Comparison of ENCODE assay signal across 29 cellular contexts in genomic region chr16:19446886-19447285, GRCh38. TPM values are rescaled to one million over a fixed set of nuclear protein-coding genes. Genes with fewer than 3 reads are reported as not detected.
"Had no signal": no experiment of that assay in that cellular context is flagged by ENCODE, and none has a peak within 500 bp of the region (broad histone marks: within the 10 kb centered on the region; RNA-seq: fewer than 3 reads in every experiment).

No MANE protein-coding gene starts in this region.

- ATAC-seq: stimulated activated effector memory CD8-positive, alpha-beta T cell treated with anti-CD3 and anti-CD28 coated beads, Interleukin-12 subunit alpha, Interleukin-12 subunit beta, amount 100 ng/mL, for 72 hours; stimulated activated memory B cell treated with anti-CD40 and anti-IgM and Interleukin-4, amounts not matched to agents 10 μg/mL and 1 μg/mL and 100 μg/mL, for 72 hours; stimulated activated naive B cell treated with anti-CD40 and anti-IgM and Interleukin-4, amounts not matched to agents 10 μg/mL and 1 μg/mL and 100 μg/mL, for 72 hours; stimulated activated naive CD8-positive, alpha-beta T cell treated with anti-CD3 and anti-CD28 coated beads, Interleukin-15, amount 100 ng/mL, for 72 hours; stimulated activated naive CD8-positive, alpha-beta T cell treated with anti-CD3 and anti-CD28 coated beads, Interleukin-15, Interleukin-2, amounts not matched to agents 100 U/mL and 50 U/mL, for 24 hours had no signal

- DNase-seq: stimulated activated CD4-positive, alpha-beta T cell treated with anti-CD3 and anti-CD28 coated beads, Interleukin-2, amount 100 ng/mL, for 48 hours; stimulated activated CD4-positive, alpha-beta T cell treated with anti-CD3 and anti-CD28 coated beads, Interleukin-4, amount 100 ng/mL, for 1 hour; stimulated activated CD4-positive, alpha-beta T cell treated with anti-CD3 and anti-CD28 coated beads, Interleukin-4, amount 100 ng/mL, for 24 hours; stimulated activated CD4-positive, alpha-beta T cell treated with anti-CD3 and anti-CD28 coated beads, Interleukin-4, amount 100 ng/mL, for 4 hours; stimulated activated CD8-positive, alpha-beta memory T cell treated with anti-CD3 and anti-CD28 coated beads, Interleukin-4, amount 100 ng/mL, for 48 hours; stimulated activated naive B cell treated with anti-CD40 and anti-IgM and Interleukin-4, amounts not matched to agents 10 μg/mL and 1 μg/mL and 100 μg/mL, for 72 hours; stimulated activated naive CD4-positive, alpha-beta T cell; stimulated activated naive CD4-positive, alpha-beta T cell treated with Interleukin-2 at 50 U/mL for 16 hours; stimulated activated naive CD8-positive, alpha-beta T cell treated with anti-CD3 and anti-CD28 coated beads, Interleukin-15, amount 100 ng/mL, for 72 hours; stimulated activated naive CD8-positive, alpha-beta T cell treated with anti-CD3 and anti-CD28 coated beads, Interleukin-15, Interleukin-2, amounts not matched to agents 100 U/mL and 50 U/mL, for 24 hours; stomach; substantia nigra; testis; thyroid gland; tibial artery; transverse colon; trophoblast cell; upper lobe of left lung; upper lobe of right lung; uterus had no signal

- H3K4me1 Mint-ChIP-seq: stimulated activated effector memory CD8-positive, alpha-beta T cell treated with anti-CD3 and anti-CD28 coated beads, Interleukin-12 subunit alpha, Interleukin-12 subunit beta, amount 100 ng/mL, for 72 hours; stimulated activated memory B cell treated with anti-CD40 and anti-IgM and Interleukin-4, amounts not matched to agents 10 μg/mL and 1 μg/mL and 100 μg/mL, for 72 hours; stimulated activated naive B cell treated with anti-CD40 and anti-IgM and Interleukin-4, amounts not matched to agents 10 μg/mL and 1 μg/mL and 100 μg/mL, for 72 hours; stimulated activated naive CD8-positive, alpha-beta T cell treated with anti-CD3 and anti-CD28 coated beads, Interleukin-15, amount 100 ng/mL, for 72 hours had no signal

- H3K9me3 Mint-ChIP-seq: stimulated activated effector memory CD8-positive, alpha-beta T cell treated with anti-CD3 and anti-CD28 coated beads, Interleukin-12 subunit alpha, Interleukin-12 subunit beta, amount 100 ng/mL, for 72 hours; type B pancreatic cell had no signal

- H3K27ac Mint-ChIP-seq: stimulated activated effector memory CD8-positive, alpha-beta T cell treated with anti-CD3 and anti-CD28 coated beads, Interleukin-12 subunit alpha, Interleukin-12 subunit beta, amount 100 ng/mL, for 72 hours; stimulated activated memory B cell treated with anti-CD40 and anti-IgM and Interleukin-4, amounts not matched to agents 10 μg/mL and 1 μg/mL and 100 μg/mL, for 72 hours; stimulated activated naive B cell treated with anti-CD40 and anti-IgM and Interleukin-4, amounts not matched to agents 10 μg/mL and 1 μg/mL and 100 μg/mL, for 72 hours; stimulated activated naive CD8-positive, alpha-beta T cell treated with anti-CD3 and anti-CD28 coated beads, Interleukin-15, amount 100 ng/mL, for 72 hours; stimulated activated naive CD8-positive, alpha-beta T cell treated with anti-CD3 and anti-CD28 coated beads, Interleukin-15, Interleukin-2, amounts not matched to agents 100 ng/mL and 50 ng/mL, for 24 hours; type B pancreatic cell had no signal

- FAIRE-seq: urothelium cell line had no signal

- H3K27ac ChIP-seq: stomach, suprapubic skin, testis, thoracic aorta, thyroid gland, tibial artery, tibial nerve, transverse colon, upper lobe of left lung, upper lobe of right lung, uterus, vagina had no signal

- H3K4me3 Mint-ChIP-seq: stimulated activated effector memory CD8-positive, alpha-beta T cell treated with anti-CD3 and anti-CD28 coated beads, Interleukin-12 subunit alpha, Interleukin-12 subunit beta, amount 100 ng/mL, for 72 hours; stimulated activated memory B cell treated with anti-CD40 and anti-IgM and Interleukin-4, amounts not matched to agents 10 μg/mL and 1 μg/mL and 100 μg/mL, for 72 hours; stimulated activated naive B cell treated with anti-CD40 and anti-IgM and Interleukin-4, amounts not matched to agents 10 μg/mL and 1 μg/mL and 100 μg/mL, for 72 hours; stimulated activated naive CD8-positive, alpha-beta T cell treated with anti-CD3 and anti-CD28 coated beads, Interleukin-15, amount 100 ng/mL, for 72 hours; stimulated activated naive CD8-positive, alpha-beta T cell treated with anti-CD3 and anti-CD28 coated beads, Interleukin-15, Interleukin-2, amounts not matched to agents 100 ng/mL and 50 ng/mL, for 24 hours; type B pancreatic cell had no signal

- H3K27me3 Mint-ChIP-seq: type B pancreatic cell had no signal

- H3K36me3 Mint-ChIP-seq: stimulated activated effector memory CD8-positive, alpha-beta T cell treated with anti-CD3 and anti-CD28 coated beads, Interleukin-12 subunit alpha, Interleukin-12 subunit beta, amount 100 ng/mL, for 72 hours; stimulated activated naive B cell treated with anti-CD40 and anti-IgM and Interleukin-4, amounts not matched to agents 10 μg/mL and 1 μg/mL and 100 μg/mL, for 72 hours had no signal

- H3K4me1 ChIP-seq: stomach, suprapubic skin, testis, thyroid gland, tibial artery, tibial nerve, transverse colon, upper lobe of left lung, upper lobe of right lung, uterus, vagina had no signal

- H3K4me3 ChIP-seq: stomach, suprapubic skin, testis, thoracic aorta, thyroid gland, tibial artery, tibial nerve, transverse colon, upper lobe of left lung, upper lobe of right lung, uterus, vagina had no signal

- H3K27me3 ChIP-seq: stomach, testis, thyroid gland, tibial artery, tibial nerve, transverse colon, upper lobe of left lung, upper lobe of right lung, uterus, vagina had no signal

- H3K9me3 ChIP-seq: testis, thoracic aorta, thyroid gland, tibial artery, transverse colon, upper lobe of left lung, upper lobe of right lung, uterus, vagina had no signal

- H3K36me3 ChIP-seq: suprapubic skin, thoracic aorta, thyroid gland, tibial artery, tibial nerve, upper lobe of right lung, uterus, vagina had no signal

RNA-seq across cellular contexts. Expression of gene TMC5, which starts 29.2 kb away (rescaled TPM):
- total RNA-seq: tibial nerve, vagina had no signal
